10 cellular contexts compared by ENCODE assay signal in genomic region chr12:115375188-115375991, GRCh38.
A peak's percentile ranks its signal among the peaks of the same experiment; 100 is the strongest.
DNase-seq lines count a peak whose midpoint lies in the region; ATAC-seq, FAIRE-seq and TF ChIP-seq lines count a peak whose summit lies in the region.
"Had no signal": no experiment of that assay in that cellular context is flagged by ENCODE, and none has a peak within 500 bp of the region (broad histone marks: within the 10 kb centered on the region; RNA-seq: fewer than 3 reads in every experiment).

No MANE protein-coding gene starts in this region.

- H3K9me3 ChIP-seq in GM12878 (replicated peaks; ENCODE audit: control insufficient read depth, insufficient read depth, low read length) (no peaks in the 10 kb centered on the region), A673 (ENCODE audit: low read depth, low read length, poor library complexity, severe bottlenecking) (peaks cover 13% of the 10 kb centered on the region)
- H3K9me3 ChIP-seq: thoracic aorta had no signal

- RAD21 ChIA-PET in GM12878 (lab: Charles Lee; ENCODE audit: unreplicated experiment), result interaction anchor here (1.0 to 1.4 kb wide), 2 partner anchors 14 to 34 kb away, joined by 3 to 4 read pairs; no protein-coding TSS in a partner anchor

- peak overlapping the region; percentile 90 for H2AFZ ChIP-seq in GM12878 (ENCODE audit: control insufficient read depth, low read depth, low read length)

- peaks cover 19% of the 10 kb centered on the region for H3K4me1 ChIP-seq in GM12878 (ENCODE audit: control insufficient read depth, insufficient read depth, low read length)
- no peaks in the 10 kb centered on the region for H3K4me1 ChIP-seq in A673 (ENCODE audit: insufficient read depth, low read length, poor library complexity, severe bottlenecking)

- in situ Hi-C loops in GM12878 (cut with MboI), result no loop called here

- CTCF ChIA-PET in GM12878 (lab: Yijun Ruan, JAX), result no interaction called here
- CTCF ChIA-PET in A673 (lab: Charles Lee), result no interaction called here

- peaks cover 10% of the 10 kb centered on the region for H3K9me3 Mint-ChIP-seq in stimulated activated effector memory CD8-positive, alpha-beta T cell treated with anti-CD3 and anti-CD28 coated beads, Interleukin-12 subunit alpha, Interleukin-12 subunit beta, amount 100 ng/mL, for 72 hours

- DNase-seq in ELR (ENCODE audit: low read depth) (peak; percentile 80), GM12878 (ENCODE audit: low read depth, low spot score) (peak; percentile 65), mucosa of gallbladder (ENCODE audit: low spot score) (no peak), A673 (ENCODE audit: low spot score) (no peak), left ventricle myocardium superior (no peak)
- DNase-seq in stimulated activated effector memory CD8-positive, alpha-beta T cell treated with anti-CD3 and anti-CD28 coated beads, Interleukin-12 subunit alpha, Interleukin-12 subunit beta, amount 100 ng/mL, for 72 hours (ENCODE audit: low spot score in 2 of 2), result no peak

- H3K4me3 Mint-ChIP-seq in stimulated activated effector memory CD8-positive, alpha-beta T cell treated with anti-CD3 and anti-CD28 coated beads, Interleukin-12 subunit alpha, Interleukin-12 subunit beta, amount 100 ng/mL, for 72 hours, result no peak overlapping the region

- intact Hi-C loops in GM12878 (cut with micrococcal nuclease; ENCODE audit: unreplicated experiment), result no loop called here
- intact Hi-C loops in A673 (cut with micrococcal nuclease; ENCODE audit: unreplicated experiment), result no loop called here
- intact Hi-C loops in left ventricle myocardium superior (cut with micrococcal nuclease), result no loop called here

- H3K4me3 ChIP-seq in GM12878 (no peak overlapping the region; the same call in 1 of the 2 replicates), A673 (ENCODE audit: low read depth, low read length, poor library complexity, severe bottlenecking) (no peak overlapping the region)
- H3K4me3 ChIP-seq: K562, thoracic aorta had no signal

- H3K36me3 ChIP-seq in GM12878 (ENCODE audit: control insufficient read depth in 2 of 2, insufficient read depth in 2 of 2, low read length in 1 of 2) (no peaks in the 10 kb centered on the region), A673 (ENCODE audit: insufficient read depth, low read length, poor library complexity, severe bottlenecking) (no peaks in the 10 kb centered on the region)
- H3K36me3 ChIP-seq: thoracic aorta had no signal

- SMC1A ChIA-PET in GM12878 (lab: Charles Lee; ENCODE audit: uncharacterized antibody, unreplicated experiment), result interaction anchor here (0.9 to 1.0 kb wide), 2 partner anchors 21 to 360 kb away, joined by 3 to 5 read pairs; no protein-coding TSS in a partner anchor

- peak overlapping the region; percentile 90 for H3K27ac ChIP-seq in GM12878 (ENCODE audit: control insufficient read depth, insufficient read depth)
- no peak overlapping the region for H3K27ac ChIP-seq in A673 (ENCODE audit: low read depth, low read length, poor library complexity, severe bottlenecking)
- H3K27ac ChIP-seq: thoracic aorta had no signal

- TF ChIP-seq RAD21 in GM12878 (IDR thresholded peaks at IDR 0.05; ENCODE audit: insufficient read depth, low read depth, low read length), result peak; percentile 20; the same call in 1 of the 2 replicates

- peak in 1 of 2 experiments; percentile 45; a peak in 1 of 4 replicates for TF ChIP-seq EP300 in GM12878 (IDR thresholded peaks at IDR 0.05; ENCODE audit: borderline replicate concordance in 1 of 2, control insufficient read depth in 1 of 2, low read depth in 2 of 2, low read length in 2 of 2)

- TF ChIP-seq CTCF in GM12878 (IDR thresholded peaks at IDR 0.05 in 2 of 3, conservative IDR thresholded peaks at IDR 0.05 in 1 of 3; ENCODE audit: control insufficient read depth in 2 of 3, extremely low read depth in 1 of 3, insufficient read depth in 1 of 3, low read depth in 3 of 3, low read length in 3 of 3) (no peak), A673 (conservative IDR thresholded peaks at IDR 0.05; ENCODE audit: low read depth, low read length) (no peak)

- 16% methylated on average over 12 of the region's 12 CpGs for WGBS in GM12878 (ENCODE audit: insufficient coverage, insufficient replicate concordance, low lambda C conversion rate, missing lambda C conversion rate)

- H3K79me2 ChIP-seq in GM12878 (ENCODE audit: control insufficient read depth, insufficient read depth, low read length), result no peaks in the 10 kb centered on the region

- H3K27ac Mint-ChIP-seq in stimulated activated effector memory CD8-positive, alpha-beta T cell treated with anti-CD3 and anti-CD28 coated beads, Interleukin-12 subunit alpha, Interleukin-12 subunit beta, amount 100 ng/mL, for 72 hours, result no peak overlapping the region

- peak overlapping the region; percentile 79 for H3K4me2 ChIP-seq in GM12878 (ENCODE audit: control insufficient read depth, insufficient read depth)

- H3K27me3 ChIP-seq in GM12878 (replicated peaks in 1 of 2; ENCODE audit: control insufficient read depth in 2 of 2, insufficient read depth in 2 of 2, low read length in 1 of 2) (no peaks in the 10 kb centered on the region), A673 (replicated peaks; ENCODE audit: insufficient read depth, low read depth, low read length, poor library complexity) (no peaks in the 10 kb centered on the region)

- peak overlapping the region; percentile 68; the same call in 1 of the 2 replicates for H3K9ac ChIP-seq in GM12878 (ENCODE audit: control insufficient read depth, insufficient read depth, low read length)

- ATAC-seq in GM21447 (IDR thresholded peaks at IDR 0.05; ENCODE audit: unreplicated experiment) (peak; percentile 95), HG03565 (IDR thresholded peaks at IDR 0.05; ENCODE audit: unreplicated experiment) (peak; percentile 91), GM12878 (peak; percentile 96), left ventricle myocardium superior (no peak)
- ATAC-seq in stimulated activated effector memory CD8-positive, alpha-beta T cell treated with anti-CD3 and anti-CD28 coated beads, Interleukin-12 subunit alpha, Interleukin-12 subunit beta, amount 100 ng/mL, for 72 hours, result peak; percentile 43
- ATAC-seq: K562 had no signal

- POLR2A ChIA-PET in GM12878 (lab: Charles Lee), result no interaction called here
- POLR2A ChIA-PET in A673 (lab: Charles Lee; ENCODE audit: low non-redundant PET), result no interaction called here

- no peaks in the 10 kb centered on the region for H4K20me1 ChIP-seq in GM12878 (ENCODE audit: control insufficient read depth, insufficient read depth)

- no peaks in the 10 kb centered on the region for H3K36me3 Mint-ChIP-seq in stimulated activated effector memory CD8-positive, alpha-beta T cell treated with anti-CD3 and anti-CD28 coated beads, Interleukin-12 subunit alpha, Interleukin-12 subunit beta, amount 100 ng/mL, for 72 hours

- H3K4me1 Mint-ChIP-seq in stimulated activated effector memory CD8-positive, alpha-beta T cell treated with anti-CD3 and anti-CD28 coated beads, Interleukin-12 subunit alpha, Interleukin-12 subunit beta, amount 100 ng/mL, for 72 hours, result no peaks in the 10 kb centered on the region

- peak; percentile 45; the same call in 1 of the 2 replicates for TF ChIP-seq POLR2A in GM12878 (IDR thresholded peaks at IDR 0.05; ENCODE audit: low read depth, low read length)

- BruUV-seq in GM12878 (replicated peaks; lab: Mats Ljungman, UMichigan) (no TSS peak), A673 (replicated peaks; lab: Mats Ljungman, UMichigan) (no TSS peak)

- peak; percentile 96 for FAIRE-seq in GM12878 (lab: Jason Lieb, UNC)
- FAIRE-seq: K562 had no signal

TF ChIP-seq in GM12878, 131 proteins besides CTCF, POLR2A, EP300 and RAD21 (continues in another document):
- TF ChIP-seq RUNX3 (IDR thresholded peaks at IDR 0.05; ENCODE audit: low read length) (peak; percentile 94), MXI1 (IDR thresholded peaks at IDR 0.05; ENCODE audit: low read depth, low read length) (no peak), USF1 (IDR thresholded peaks at IDR 0.05; ENCODE audit: borderline replicate concordance, extremely low read length, insufficient read depth, low read depth, low read length) (no peak), ZNF274 (IDR thresholded peaks at IDR 0.05; ENCODE audit: insufficient read depth, insufficient read length) (no peak), NR2C2 (IDR thresholded peaks at IDR 0.05; ENCODE audit: borderline replicate concordance, control insufficient read depth, insufficient read length, low read depth) (no peak), TCF3 (IDR thresholded peaks at IDR 0.05; ENCODE audit: borderline replicate concordance, insufficient read depth, low read depth, low read length) (0 out of 2 replicates have a peak, but pooled peaks have one; percentile 51), ZNF24 (IDR thresholded peaks at IDR 0.05) (no peak), MEF2A (IDR thresholded peaks at IDR 0.05; ENCODE audit: insufficient read depth, low read depth, low read length) (no peak), SIN3A (IDR thresholded peaks at IDR 0.05; ENCODE audit: low read depth, low read length) (no peak), MTA3 (IDR thresholded peaks at IDR 0.05; ENCODE audit: borderline replicate concordance, low read length) (peak; percentile 39; the same call in 1 of the 2 replicates), ZZZ3 (IDR thresholded peaks at IDR 0.05; ENCODE audit: control insufficient read depth, insufficient read length, low read depth) (no peak)

Comparison
In these comparisons a context has a peak if more than half of its experiments do, and no peak if none do; other contexts are left out.
1. DNase-seq: peak in ELR (single experiment) and GM12878 (single experiment); none in stimulated activated effector memory CD8-positive, alpha-beta T cell treated with anti-CD3 and anti-CD28 coated beads, Interleukin-12 subunit alpha, Interleukin-12 subunit beta, amount 100 ng/mL, for 72 hours (0 of 2), mucosa of gallbladder (single experiment), A673 (single experiment) and left ventricle myocardium superior (single experiment).